In genomic region chr2:161423351-161424178, GRCh38 we compare ENCODE assay signal across 8 cellular contexts. TPM values are rescaled to one million over a fixed set of nuclear protein-coding genes. Genes with fewer than 3 reads are reported as not detected.
DNase-seq lines count a peak whose midpoint lies in the region; ATAC-seq, FAIRE-seq and TF ChIP-seq lines count a peak whose summit lies in the region.

No MANE protein-coding gene starts in this region.

- peak overlapping the region; percentile 83 for H3K4me2 ChIP-seq in mammary epithelial cell (ENCODE audit: insufficient read depth, low read depth, low read length)
- no peak overlapping the region for H3K4me2 ChIP-seq in HepG2 (ENCODE audit: low read depth, low read length)

- H3K9me3 Mint-ChIP-seq in T-helper 2 cell treated with Interferon-gamma antibody and Interleukin-4, amounts not matched to agents 5 μg/mL and 100 μg/mL, for 36 hours, result no peaks in the 10 kb centered on the region

- peak overlapping the region; percentile 33 for H3K27ac Mint-ChIP-seq in T-helper 2 cell treated with Interferon-gamma antibody and Interleukin-4, amounts not matched to agents 5 μg/mL and 100 μg/mL, for 36 hours

- in situ Hi-C loops in mammary epithelial cell (cut with MboI; ENCODE audit: low sequenced_read_pairs in 2 of 2) (no loop called here), HepG2 (cut with HindIII; ENCODE audit: extremely low pct_ligation_motif_present, low pct_unique_long_range_greater_than_20kb) (no loop called here)

- H3K27me3 ChIP-seq in mammary epithelial cell (ENCODE audit: insufficient read depth, low read length) (peaks cover 60% of the 10 kb centered on the region), HepG2 (ENCODE audit: control insufficient read depth in 1 of 2, insufficient read depth in 2 of 2, low read length in 2 of 2) (peaks cover 4 to 59% of the 10 kb centered on the region in 2 experiments), thoracic aorta (replicated peaks; ENCODE audit: insufficient read depth) (peaks cover 46% of the 10 kb centered on the region)

- peaks cover 16% of the 10 kb centered on the region for H3K4me1 ChIP-seq in mammary epithelial cell (ENCODE audit: insufficient read depth, low read length)
- 0 out of 2 replicates have a peak, but pooled peaks cover 7% of the 10 kb centered on the region for H3K4me1 ChIP-seq in HepG2 (ENCODE audit: insufficient read depth, low read length)
- H3K4me1 ChIP-seq in thoracic aorta (ENCODE audit: control insufficient read depth in 1 of 2, low read depth in 2 of 2), result peaks cover 3 to 22% of the 10 kb centered on the region in 2 donors

- H3K9me3 ChIP-seq in mammary epithelial cell (replicated peaks; ENCODE audit: insufficient read depth, low read length) (no peaks in the 10 kb centered on the region), HepG2 (ENCODE audit: low read length) (no peaks in the 10 kb centered on the region), thoracic aorta (no peaks in the 10 kb centered on the region)

- H3K79me2 ChIP-seq in mammary epithelial cell (ENCODE audit: insufficient read depth, low read length) (no peaks in the 10 kb centered on the region), HepG2 (ENCODE audit: insufficient read depth, low read length) (no peaks in the 10 kb centered on the region)

- TF ChIP-seq RAD21 in HepG2 (CRISPR knock-in tag; IDR thresholded peaks at IDR 0.05), result no peak

- intact Hi-C loops in mammary epithelial cell (cut with micrococcal nuclease) (no loop called here), HepG2 (cut with micrococcal nuclease; ENCODE audit: unreplicated experiment) (no loop called here)

- H3K4me1 Mint-ChIP-seq in T-helper 2 cell treated with Interferon-gamma antibody and Interleukin-4, amounts not matched to agents 5 μg/mL and 100 μg/mL, for 36 hours (ENCODE audit: low read depth), result peaks cover 30% of the 10 kb centered on the region

- TF ChIP-seq CTCF in mammary epithelial cell (conservative IDR thresholded peaks at IDR 0.05 in 1 of 2, IDR thresholded peaks at IDR 0.05 in 1 of 2; ENCODE audit: extremely low read depth in 1 of 2, insufficient read depth in 1 of 2, low read depth in 1 of 2, low read length in 2 of 2) (no peak), HepG2 (CRISPR knock-in tag; IDR thresholded peaks at IDR 0.05) (no peak), thoracic aorta (IDR thresholded peaks at IDR 0.05) (no peak)

- TF ChIP-seq EP300 in HepG2 (IDR thresholded peaks at IDR 0.05; ENCODE audit: low read depth in 2 of 2, low read length in 2 of 2), result no peak
- no peak for TF ChIP-seq EP300 in HepG2 (CRISPR knock-in tag; IDR thresholded peaks at IDR 0.05; ENCODE audit: borderline replicate concordance)

- no peak for ATAC-seq in HepG2
- ATAC-seq in thoracic aorta (ENCODE audit: insufficient number of reproducible peaks, low FRiP score, low read depth), result no peak

- peak overlapping the region; percentile 76 for H2AFZ ChIP-seq in mammary epithelial cell (ENCODE audit: low read depth, low read length)
- no peak overlapping the region for H2AFZ ChIP-seq in HepG2 (ENCODE audit: low read length)

- dilution Hi-C loops in mammary epithelial cell (cut with HindIII; ENCODE audit: low sequenced_read_pairs), result no loop called here

- H3K4me3 ChIP-seq in mammary epithelial cell (replicated peaks in 1 of 3; ENCODE audit: insufficient read depth in 1 of 3, low read depth in 2 of 3, low read length in 3 of 3) (peak overlapping the region in 2 of 3 experiments; percentile 14 to 36), HepG2 (replicated peaks in 1 of 3; ENCODE audit: insufficient read depth in 1 of 3, low read depth in 2 of 3, low read length in 3 of 3) (no peak overlapping the region), thoracic aorta (peak overlapping the region; percentile 58)

- H4K20me1 ChIP-seq in mammary epithelial cell (ENCODE audit: insufficient read depth, low read length) (peaks cover 2% of the 10 kb centered on the region), HepG2 (ENCODE audit: insufficient read depth, low read length) (no peaks in the 10 kb centered on the region)

- H3K27ac ChIP-seq in mammary epithelial cell (ENCODE audit: insufficient read depth, low read depth, low read length) (no peak overlapping the region), HepG2 (ENCODE audit: extremely low read length, insufficient read depth, low read length) (no peak overlapping the region), thoracic aorta (no peak overlapping the region), substantia nigra (ENCODE audit: low read depth, low read length, poor library complexity, severe bottlenecking) (no peak overlapping the region)

- CTCF ChIA-PET in mammary epithelial cell (lab: Charles Lee; ENCODE audit: low non-redundant PET), result no interaction called here
- CTCF ChIA-PET in HepG2 (lab: Yijun Ruan, JAX; ENCODE audit: low intra/inter-chr PET ratio, low total read pairs), result no interaction called here

- POLR2A ChIA-PET in HepG2 (lab: Yijun Ruan, JAX), result no interaction called here

- 65% methylated on average over 15 of the region's 114 CpGs for WGBS in mammary epithelial cell (ENCODE audit: low coverage, missing lambda C conversion rate)
- 88% methylated on average over 90 of the region's 114 CpGs for WGBS in HepG2 (ENCODE audit: low lambda C conversion rate)

- no peak for TF ChIP-seq POLR2A in HepG2 (IDR thresholded peaks at IDR 0.05; ENCODE audit: insufficient read depth in 1 of 2, low read depth in 2 of 2, low read length in 2 of 2)

- no TSS peak for BruUV-seq in mammary epithelial cell (replicated peaks; lab: Mats Ljungman, UMichigan)
- no TSS peak for BruUV-seq in HepG2 (replicated peaks; lab: Mats Ljungman, UMichigan)

- H3K9ac ChIP-seq in mammary epithelial cell (ENCODE audit: insufficient read depth, low read length) (no peak overlapping the region), HepG2 (ENCODE audit: insufficient read depth, low read depth, low read length) (no peak overlapping the region)

- H3K36me3 Mint-ChIP-seq in T-helper 2 cell treated with Interferon-gamma antibody and Interleukin-4, amounts not matched to agents 5 μg/mL and 100 μg/mL, for 36 hours (ENCODE audit: low read depth), result peaks cover 9% of the 10 kb centered on the region

- H3K27me3 Mint-ChIP-seq in T-helper 2 cell treated with Interferon-gamma antibody and Interleukin-4, amounts not matched to agents 5 μg/mL and 100 μg/mL, for 36 hours (ENCODE audit: low read depth), result peaks cover 87% of the 10 kb centered on the region

- no peak for DNase-seq in T-helper 2 cell treated with Interferon-gamma antibody and Interleukin-4, amounts not matched to agents 5 μg/mL and 100 μg/mL, for 36 hours (ENCODE audit: low spot score)
- DNase-seq in T-helper 2 cell, result no peak
- no peak for DNase-seq in mammary epithelial cell
- DNase-seq in HepG2 (ENCODE audit: low spot score), result no peak
- no peak for DNase-seq in thoracic aorta (ENCODE audit: low spot score)
- no peak for DNase-seq in COLO668 (lab: John Stamatoyannopoulos, UW; ENCODE audit: unreplicated experiment)
- no peak for DNase-seq in NCI-H524 treated with DMSO at 0.1 percent for 48 hours (lab: John Stamatoyannopoulos, UW)
- DNase-seq in substantia nigra (lab: John Stamatoyannopoulos, UW), result no peak

- H3K36me3 ChIP-seq in mammary epithelial cell (ENCODE audit: insufficient read depth, low read length) (no peaks in the 10 kb centered on the region), HepG2 (replicated peaks in 1 of 2; ENCODE audit: control insufficient read depth in 1 of 2, insufficient read depth in 2 of 2, low read length in 2 of 2) (no peaks in the 10 kb centered on the region), thoracic aorta (no peaks in the 10 kb centered on the region)

- H3K4me3 Mint-ChIP-seq in T-helper 2 cell treated with Interferon-gamma antibody and Interleukin-4, amounts not matched to agents 5 μg/mL and 100 μg/mL, for 36 hours, result peak overlapping the region; percentile 64

- FAIRE-seq in HepG2 (lab: Jason Lieb, UNC), result no peak

TF ChIP-seq in HepG2, 621 proteins besides CTCF, POLR2A, EP300 and RAD21:
- TF ChIP-seq MBNL3 (CRISPR knock-in tag; conservative IDR thresholded peaks at IDR 0.05) (no peak), DNMT1 (CRISPR knock-in tag; IDR thresholded peaks at IDR 0.05) (peak; percentile 32; the same call in 1 of the 2 replicates)

RNA-seq across cellular contexts. Expression of gene TBR1, which starts 7.5 kb away (rescaled TPM):
- under 1 TPM in 1 of 2 donors, not detected in 1; under 0.01 TPM for total RNA-seq in mammary epithelial cell
- not detected for polyA plus RNA-seq in mammary epithelial cell
- polyA minus RNA-seq in mammary epithelial cell, result not detected
- not detected in 2 replicates for total RNA-seq in HepG2 (2016; rRNA removed; fragmentation: Illumina TruSeq; extraction: Trizol)
- not detected in 2 replicates for total RNA-seq in HepG2 (2016; cell fraction: cytosol; rRNA removed; fragmentation: Illumina TruSeq; extraction: Trizol; ENCODE audit: low read depth)
- total RNA-seq in HepG2 (2016; cell fraction: insoluble cytoplasmic fraction; rRNA removed; fragmentation: Illumina TruSeq; extraction: Trizol), result 0.09 TPM in 1 of 2 replicates, not detected in the other
- not detected in 2 replicates for total RNA-seq in HepG2 (2016; cell fraction: membrane; rRNA removed; fragmentation: Illumina TruSeq; extraction: Trizol)
- total RNA-seq in HepG2 (2016; cell fraction: nucleus; rRNA removed; fragmentation: Illumina TruSeq; extraction: Trizol), result 0.03 and 0.06 TPM in 2 replicates
- 0.03 TPM in 1 of 2 replicates, not detected in the other for polyA plus RNA-seq in HepG2 (2011; rRNA removed)
- not detected in 2 replicates for polyA plus RNA-seq in HepG2 (2011; cell fraction: cytosol; rRNA removed)
- polyA plus RNA-seq in HepG2 (2011; cell fraction: nucleus; rRNA removed), result 0.05 and 0.10 TPM in 2 replicates
- not detected in 2 replicates for polyA plus RNA-seq in HepG2 (2012)
- not detected in 2 replicates for polyA plus RNA-seq in HepG2 (2016; cell fraction: cytosol; fragmentation: Illumina TruSeq; extraction: Trizol; ENCODE audit: low read depth)
- polyA plus RNA-seq in HepG2 (2016; cell fraction: insoluble cytoplasmic fraction; fragmentation: Illumina TruSeq; extraction: Trizol; ENCODE audit: low read depth), result not detected in 2 replicates
- not detected in 2 replicates for polyA plus RNA-seq in HepG2 (2016; cell fraction: membrane; fragmentation: Illumina TruSeq; extraction: Trizol; ENCODE audit: low read depth)
- polyA plus RNA-seq in HepG2 (2016; cell fraction: nucleus; fragmentation: Illumina TruSeq; extraction: Trizol; ENCODE audit: insufficient read depth, low read depth), result not detected in 2 replicates
- 0.04 TPM in 1 of 2 replicates, not detected in the other for polyA minus RNA-seq in HepG2 (2011; rRNA and poly(A)+ RNA removed; ENCODE audit: low replicate concordance)
- polyA minus RNA-seq in HepG2 (2011; cell fraction: cytosol; rRNA and poly(A)+ RNA removed), result not detected in 2 replicates
- polyA minus RNA-seq in HepG2 (2011; cell fraction: nucleus; rRNA and poly(A)+ RNA removed), result 0.37 and 0.52 TPM in 2 replicates
- not detected for total RNA-seq in thoracic aorta

Comparison
In these comparisons a context has a peak if more than half of its experiments do, and no peak if none do; other contexts are left out.
1. H3K4me3 ChIP-seq: peak in mammary epithelial cell (2 of 3) and thoracic aorta (single experiment); none in HepG2 (0 of 3).